In the genomic region with DNA sequence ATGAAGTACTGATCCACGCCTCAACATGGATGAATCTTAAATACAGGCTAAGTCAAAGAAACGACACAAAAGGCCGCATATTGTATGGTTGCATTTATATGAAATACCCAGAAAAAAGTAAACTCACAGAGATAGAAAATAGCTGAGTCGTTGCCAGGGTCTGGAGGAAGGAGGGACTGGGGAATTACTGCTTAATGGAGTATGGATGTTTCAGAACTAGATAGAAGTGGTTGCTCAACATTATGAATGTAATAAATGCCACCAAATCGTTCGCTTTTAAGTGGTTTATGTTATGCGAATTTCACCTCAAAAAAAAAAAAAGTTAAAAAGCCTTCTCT, we compare ENCODE assay signal across 8 cellular contexts. TPM values are rescaled to one million over a fixed set of nuclear protein-coding genes. Genes with fewer than 3 reads are reported as not detected.
DNase-seq lines count a peak whose midpoint lies in the region; ATAC-seq and TF ChIP-seq lines count a peak whose summit lies in the region.

No MANE protein-coding gene starts in this region.

- H3K9ac ChIP-seq in HUES48 (ENCODE audit: low read depth, low read length) (peak overlapping the region; percentile 68), mucosa of rectum (ENCODE audit: low read depth in 1 of 2, low read length in 2 of 2) (peak overlapping the region; percentile 54 to 57)

- no peak for DNase-seq in A673 (ENCODE audit: low spot score)
- DNase-seq in AG20443 (ENCODE audit: low spot score), result no peak
- no peak for DNase-seq in islet precursor cell
- DNase-seq in lower leg skin (ENCODE audit: low spot score in 2 of 2), result no peak

- POLR2A ChIA-PET in A673 (lab: Charles Lee; ENCODE audit: low non-redundant PET), result no interaction called here

- peak overlapping the region; percentile 80 for H3K4me3 ChIP-seq in A673 (ENCODE audit: low read depth, low read length, poor library complexity, severe bottlenecking)
- H3K4me3 ChIP-seq in HUES48 (ENCODE audit: low read depth, low read length), result peak overlapping the region; percentile 71
- peak overlapping the region; percentile 74 to 82 for H3K4me3 ChIP-seq in mucosa of rectum (ENCODE audit: low read length in 2 of 2)
- no peak overlapping the region for H3K4me3 ChIP-seq in lower leg skin (ENCODE audit: low read depth, poor library complexity, severe bottlenecking)

- no TSS peak for BruUV-seq in A673 (replicated peaks; lab: Mats Ljungman, UMichigan)

- peak overlapping the region; percentile 89 to 97 (median 94) for H3K4me3 Mint-ChIP-seq in brain

- peak overlapping the region; percentile 84 for H3K27ac ChIP-seq in A673 (ENCODE audit: low read depth, low read length, poor library complexity, severe bottlenecking)
- peak overlapping the region; percentile 72 for H3K27ac ChIP-seq in HUES48 (ENCODE audit: low read depth, low read length)
- H3K27ac ChIP-seq in mucosa of rectum (ENCODE audit: low read depth in 2 of 2, low read length in 2 of 2), result peak overlapping the region; percentile 60 to 67

- H3K9me3 Mint-ChIP-seq in brain, result no peaks in the 10 kb centered on the region

- H3K27me3 ChIP-seq in A673 (replicated peaks; ENCODE audit: insufficient read depth, low read depth, low read length, poor library complexity) (no peaks in the 10 kb centered on the region), HUES48 (ENCODE audit: control insufficient read depth, insufficient read depth, low read length) (no peaks in the 10 kb centered on the region), mucosa of rectum (ENCODE audit: control insufficient read depth in 2 of 2, insufficient read depth in 2 of 2, low read length in 2 of 2) (peaks cover 0 to 2% of the 10 kb centered on the region in 2 donors)

- CTCF ChIA-PET in A673 (lab: Charles Lee), result interaction anchor here (0.6 kb wide), 1 partner anchor 1882 kb away, joined by 4 read pairs; no protein-coding TSS in a partner anchor

- no peaks in the 10 kb centered on the region for H3K36me3 ChIP-seq in A673 (ENCODE audit: insufficient read depth, low read length, poor library complexity, severe bottlenecking)
- H3K36me3 ChIP-seq in HUES48 (ENCODE audit: control insufficient read depth, insufficient read depth, low read length), result no peaks in the 10 kb centered on the region
- H3K36me3 ChIP-seq in mucosa of rectum (ENCODE audit: control insufficient read depth in 2 of 2, insufficient read depth in 2 of 2, low read length in 2 of 2), result no peaks in the 10 kb centered on the region

- ATAC-seq in GM18498 (IDR thresholded peaks at IDR 0.05; ENCODE audit: unreplicated experiment), result no peak

- no peak for TF ChIP-seq POLR2A in lower leg skin (IDR thresholded peaks at IDR 0.05)

- 18 to 22% methylated on average over 7 of the region's 7 CpGs for WGBS in lower leg skin, 2 donors

- intact Hi-C loops in A673 (cut with micrococcal nuclease; ENCODE audit: unreplicated experiment), result no loop called here
- intact Hi-C loops in lower leg skin (cut with DNase I; ENCODE audit: low total_unique reads), result no loop called here

- peaks cover 3% of the 10 kb centered on the region for H3K27me3 Mint-ChIP-seq in brain

- H3K9me3 ChIP-seq in A673 (ENCODE audit: low read depth, low read length, poor library complexity, severe bottlenecking) (no peaks in the 10 kb centered on the region), HUES48 (ENCODE audit: control insufficient read depth, insufficient read depth, low read length) (no peaks in the 10 kb centered on the region), mucosa of rectum (ENCODE audit: control insufficient read depth in 2 of 2, low read length in 2 of 2) (no peaks in the 10 kb centered on the region)

- TF ChIP-seq CTCF in A673 (conservative IDR thresholded peaks at IDR 0.05; ENCODE audit: low read depth, low read length) (no peak), brain (conservative IDR thresholded peaks at IDR 0.05) (no peak), lower leg skin (IDR thresholded peaks at IDR 0.05) (no peak)

- peak overlapping the region; percentile 98 to 100 (median 99) for H3K27ac Mint-ChIP-seq in brain

- H3K4me1 Mint-ChIP-seq in brain, result peaks cover 47% of the 10 kb centered on the region

- peaks cover 14% of the 10 kb centered on the region for H3K4me1 ChIP-seq in A673 (ENCODE audit: insufficient read depth, low read length, poor library complexity, severe bottlenecking)
- peaks cover 25% of the 10 kb centered on the region for H3K4me1 ChIP-seq in HUES48 (ENCODE audit: control insufficient read depth, insufficient read depth, low read length)
- H3K4me1 ChIP-seq in mucosa of rectum (ENCODE audit: control insufficient read depth in 2 of 2, insufficient read depth in 2 of 2, low read length in 2 of 2), result peaks cover 0 to 10% of the 10 kb centered on the region in 2 donors

- H3K36me3 Mint-ChIP-seq in brain, result peaks cover 20% of the 10 kb centered on the region

RNA-seq across cellular contexts. Expression of a gene that starts 0.8 kb away (rescaled TPM):
- total RNA-seq in A673 (2021) (44.7 and 52.9 TPM in 2 replicates), lower leg skin (10 to 100 TPM; 12.1 to 18.8 (median 17.2) TPM)
- 27.9 TPM for polyA plus RNA-seq in brain (ENCODE audit: insufficient read depth, low read depth, low replicate concordance)

RNA-seq across cellular contexts. Expression of a gene that starts 46.8 kb away (rescaled TPM):
- total RNA-seq in A673 (2021) (19.1 and 25.2 TPM in 2 replicates), lower leg skin (not detected)
- polyA plus RNA-seq in brain (ENCODE audit: insufficient read depth, low read depth, low replicate concordance), result 14.4 TPM

Comparison
In these comparisons a context has a peak if more than half of its experiments do, and no peak if none do; other contexts are left out.
1. RNA of a gene that starts 46.8 kb away (total RNA-seq): 19.1 to 25.2 TPM in A673; not detected in lower leg skin; every median in the first group is over 10 times any median in the second.
2. Peak in every context shown above with its lines, with median percentiles within 50 percentile points of each other: H3K27ac ChIP-seq.